Comparison of ENCODE assay signal across 8 cellular contexts in the genomic region with DNA sequence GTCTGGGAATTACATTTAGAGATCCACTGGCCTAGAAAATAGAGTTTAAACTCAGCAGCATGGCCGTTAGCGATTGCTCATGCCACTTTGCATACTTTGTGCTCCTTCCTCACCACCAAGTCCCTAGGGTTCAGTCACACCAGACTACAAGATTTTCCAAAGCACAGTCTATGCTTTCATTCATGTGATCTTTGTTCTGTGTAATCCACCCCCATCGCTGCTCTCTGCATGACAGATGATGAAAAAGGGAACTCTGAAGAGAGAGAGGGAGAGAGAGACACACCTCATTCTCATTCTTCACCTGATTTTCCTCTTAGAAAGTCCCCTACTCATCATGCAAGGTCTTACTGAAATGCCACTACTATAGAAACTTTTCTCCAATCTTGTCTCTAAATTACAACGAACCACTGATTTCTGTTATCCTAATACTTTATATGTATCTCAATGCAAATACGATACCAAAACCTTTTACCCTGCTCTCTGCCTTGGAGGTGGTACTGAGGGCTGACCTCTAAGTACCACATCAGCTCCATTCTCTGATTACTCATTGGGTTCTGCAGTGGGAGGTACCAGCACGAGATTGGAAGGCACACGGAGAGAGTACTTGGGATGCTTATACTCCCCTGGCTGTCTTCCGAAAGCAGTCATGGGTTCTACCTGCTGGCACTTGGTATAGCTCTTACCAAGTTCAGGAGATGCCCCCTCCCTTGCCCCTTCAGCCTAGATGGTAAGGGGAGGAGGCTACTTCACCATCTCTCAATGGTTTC. TPM values are rescaled to one million over a fixed set of nuclear protein-coding genes. Genes with fewer than 3 reads are reported as not detected.
DNase-seq lines count a peak whose midpoint lies in the region; ATAC-seq and TF ChIP-seq lines count a peak whose summit lies in the region.

No MANE protein-coding gene starts in this region.

- peak; percentile 82 to 86 for ATAC-seq in activated CD4-positive, CD25-positive, alpha-beta regulatory T cell treated with anti-CD3 and anti-CD28 coated beads, Interleukin-2, amount 50 U/mL, for 24 hours
- ATAC-seq in HG02973 (IDR thresholded peaks at IDR 0.05; ENCODE audit: unreplicated experiment): peak; percentile 81

- H3K4me2 ChIP-seq in hepatocyte: no peak overlapping the region

- H3K4me3 ChIP-seq in spleen (peak overlapping the region in 1 of 8 donors; percentile 87), hepatocyte (no peak overlapping the region)

- peak overlapping the region; percentile 1 for H3K4me3 Mint-ChIP-seq in activated CD4-positive, alpha-beta T cell treated with anti-CD3 and anti-CD28 coated beads, Interleukin-2, amount 10 ng/mL, durations not matched to agents 24 days and 14 days

- no peaks in the 10 kb centered on the region for H4K20me1 ChIP-seq in hepatocyte (ENCODE audit: insufficient read depth, poor library complexity, severe bottlenecking)

- no peak for DNase-seq in activated CD4-positive, CD25-positive, alpha-beta regulatory T cell (lab: John Stamatoyannopoulos, UW)
- peak; percentile 67 for DNase-seq in activated CD4-positive, alpha-beta T cell treated with anti-CD3 and anti-CD28 coated beads, Interleukin-2, amount 10 ng/mL, durations not matched to agents 24 days and 14 days
- DNase-seq in spleen (no peak), amygdala (lab: John Stamatoyannopoulos, UW) (no peak), cerebellum (ENCODE audit: low spot score) (no peak), hepatocyte (ENCODE audit: low spot score) (no peak)

- H3K27ac ChIP-seq in spleen (peak overlapping the region; percentile 76 to 97 (median 90)), hepatocyte (no peak overlapping the region)

- no peaks in the 10 kb centered on the region for H3K27me3 Mint-ChIP-seq in activated CD4-positive, alpha-beta T cell treated with anti-CD3 and anti-CD28 coated beads, Interleukin-2, amount 10 ng/mL, durations not matched to agents 24 days and 14 days

- TF ChIP-seq CTCF in spleen (IDR thresholded peaks at IDR 0.05 in 8 of 11, conservative IDR thresholded peaks at IDR 0.05 in 3 of 11): no peak
- no peak for TF ChIP-seq CTCF in hepatocyte (IDR thresholded peaks at IDR 0.05; ENCODE audit: poor library complexity)

- H3K9me3 Mint-ChIP-seq in activated CD4-positive, alpha-beta T cell treated with anti-CD3 and anti-CD28 coated beads, Interleukin-2, amount 10 ng/mL, durations not matched to agents 24 days and 14 days: peaks cover 3% of the 10 kb centered on the region

- peaks cover 0 to 5% (median 4%) of the 10 kb centered on the region in 8 donors for H3K9me3 ChIP-seq in spleen
- H3K9me3 ChIP-seq in hepatocyte (ENCODE audit: low read depth): peaks cover 2% of the 10 kb centered on the region

- H3K27me3 ChIP-seq in spleen (replicated peaks in 1 of 7) (no peaks in the 10 kb centered on the region), hepatocyte (no peaks in the 10 kb centered on the region)

- H3K27ac Mint-ChIP-seq in activated CD4-positive, alpha-beta T cell treated with anti-CD3 and anti-CD28 coated beads, Interleukin-2, amount 10 ng/mL, durations not matched to agents 24 days and 14 days: peak overlapping the region; percentile 70

- peaks cover 58% of the 10 kb centered on the region for H3K4me1 Mint-ChIP-seq in activated CD4-positive, alpha-beta T cell treated with anti-CD3 and anti-CD28 coated beads, Interleukin-2, amount 10 ng/mL, durations not matched to agents 24 days and 14 days

- H3K36me3 ChIP-seq in spleen (peaks cover 0 to 40% (median 20%) of the 10 kb centered on the region in 6 donors), hepatocyte (replicated peaks; ENCODE audit: insufficient read depth, low read depth) (peaks cover 3% of the 10 kb centered on the region)

- TF ChIP-seq POLR2A in spleen (IDR thresholded peaks at IDR 0.05): peak in 1 of 3 donors; percentile 61

- no peak overlapping the region for H2AFZ ChIP-seq in hepatocyte

- intact Hi-C loops in activated CD4-positive, alpha-beta T cell treated with anti-CD3 and anti-CD28 coated beads, Interleukin-2, amount 10 ng/mL, durations not matched to agents 24 days and 14 days (cut with micrococcal nuclease): loop anchor here (1.0 to 5.0 kb wide), 7 partner anchors 12 to 103 kb away; a partner anchor contains a TSS
- intact Hi-C loops in spleen (cut with DNase I; ENCODE audit: low total_unique reads): no loop called here

- WGBS in spleen, 5 donors: 51 to 64% (median 62%) methylated on average over 8 of the region's 8 CpGs
- 72% methylated on average over 8 of the region's 8 CpGs for WGBS in hepatocyte (ENCODE audit: low lambda C conversion rate, missing lambda C conversion rate)

- H3K4me1 ChIP-seq in spleen (peaks cover 18 to 90% (median 61%) of the 10 kb centered on the region in 6 donors), hepatocyte (ENCODE audit: insufficient read depth) (no peaks in the 10 kb centered on the region)

- no peaks in the 10 kb centered on the region for H3K9me2 ChIP-seq in hepatocyte (replicated peaks; ENCODE audit: insufficient read depth)

- peaks cover 49% of the 10 kb centered on the region for H3K36me3 Mint-ChIP-seq in activated CD4-positive, alpha-beta T cell treated with anti-CD3 and anti-CD28 coated beads, Interleukin-2, amount 10 ng/mL, durations not matched to agents 24 days and 14 days (ENCODE audit: low read depth)

- no peaks in the 10 kb centered on the region for H3K79me2 ChIP-seq in hepatocyte

RNA-seq across cellular contexts. Expression of a gene that starts 1.1 kb away (rescaled TPM):
- total RNA-seq in activated CD4-positive, alpha-beta T cell treated with anti-CD3 and anti-CD28 coated beads, Interleukin-2, amount 10 ng/mL, durations not matched to agents 24 days and 14 days: 10.8 and 12.1 TPM in 2 replicates
- total RNA-seq in spleen: 100 to 1,000 TPM in 1 of 7 donors, 10 to 100 TPM in 6; 59.3 to 114 (median 74.7) TPM
- 100 to 1,000 TPM in 1 of 3 donors, 10 to 100 TPM in 2; 63.3 to 128 (median 66.5) TPM for polyA plus RNA-seq in spleen
- total RNA-seq in cerebellum: 0.36 TPM
- total RNA-seq in hepatocyte: 0.32 and 0.63 TPM in 2 replicates
- polyA plus RNA-seq in hepatocyte: 0.30 and 0.58 TPM in 2 replicates

RNA-seq across cellular contexts. Expression of a gene that starts 12.2 kb away (rescaled TPM):
- 39.8 and 43.7 TPM in 2 replicates for total RNA-seq in activated CD4-positive, alpha-beta T cell treated with anti-CD3 and anti-CD28 coated beads, Interleukin-2, amount 10 ng/mL, durations not matched to agents 24 days and 14 days
- 10 to 100 TPM; 47.1 to 68.4 (median 67.4) TPM for total RNA-seq in spleen
- polyA plus RNA-seq in spleen: 10 to 100 TPM; 11.0 to 24.8 (median 11.5) TPM
- total RNA-seq in cerebellum: 4.4 TPM
- 27.2 and 27.7 TPM in 2 replicates for total RNA-seq in hepatocyte
- polyA plus RNA-seq in hepatocyte: 6.2 and 10.6 TPM in 2 replicates

RNA-seq across cellular contexts. Expression of a gene that starts 12.3 kb away (rescaled TPM):
- 45.7 and 47.9 TPM in 2 replicates for total RNA-seq in activated CD4-positive, alpha-beta T cell treated with anti-CD3 and anti-CD28 coated beads, Interleukin-2, amount 10 ng/mL, durations not matched to agents 24 days and 14 days
- 10 to 100 TPM; 56.9 to 72.6 (median 70.4) TPM for total RNA-seq in spleen
- 10 to 100 TPM; 24.0 to 51.7 (median 27.6) TPM for polyA plus RNA-seq in spleen
- total RNA-seq in cerebellum: 5.4 TPM
- total RNA-seq in hepatocyte: 24.7 and 29.8 TPM in 2 replicates
- 15.0 and 17.5 TPM in 2 replicates for polyA plus RNA-seq in hepatocyte
